26 cellular contexts compared by ENCODE assay signal in genomic region chr3:156209631-156210336, GRCh38.
DNase-seq lines count a peak whose midpoint lies in the region; ATAC-seq, FAIRE-seq and TF ChIP-seq lines count a peak whose summit lies in the region.
"Had no signal": no experiment of that assay in that cellular context is flagged by ENCODE, and none has a peak within 500 bp of the region (broad histone marks: within the 10 kb centered on the region; RNA-seq: fewer than 3 reads in every experiment).

No MANE protein-coding gene starts in this region.

- 2% methylated on average over 4 of the region's 4 CpGs for WGBS in K562 (ENCODE audit: insufficient coverage, low coverage, missing lambda C conversion rate)

- peaks cover 0 to 2% of the 10 kb centered on the region in 2 experiments; a peak in 1 of 5 replicates for H3K27me3 ChIP-seq in K562 (ENCODE audit: control insufficient read depth in 2 of 2, insufficient read depth in 2 of 2, low read length in 2 of 2)
- no peaks in the 10 kb centered on the region for H3K27me3 ChIP-seq in lower lobe of right lung (ENCODE audit: low read depth)
- no peaks in the 10 kb centered on the region for H3K27me3 ChIP-seq in upper lobe of right lung
- no peaks in the 10 kb centered on the region for H3K27me3 ChIP-seq in left lung
- H3K27me3 ChIP-seq: BE2C had no signal

- H3K9me3 ChIP-seq in K562 (replicated peaks; ENCODE audit: control insufficient read depth, insufficient read depth, low read depth, low read length) = no peaks in the 10 kb centered on the region
- H3K9me3 ChIP-seq in lower lobe of right lung = no peaks in the 10 kb centered on the region
- no peaks in the 10 kb centered on the region for H3K9me3 ChIP-seq in upper lobe of right lung
- H3K9me3 ChIP-seq in left lung = no peaks in the 10 kb centered on the region
- H3K9me3 ChIP-seq: BE2C, HAP-1 had no signal

- CTCF ChIA-PET in K562 (lab: Yijun Ruan, JAX; ENCODE audit: low intra/inter-chr PET ratio) = no interaction called here

- no peak overlapping the region for H3K9ac ChIP-seq in K562 (ENCODE audit: insufficient read depth in 1 of 2, low read depth in 2 of 2, low read length in 2 of 2)

- DNase-seq in Right ventricle myocardium superior = no peak
- no peak for DNase-seq in left ventricle myocardium superior
- DNase-seq in K562 (ENCODE audit: extremely low read depth in 1 of 4, low spot score in 3 of 4) = no peak
- no peak for DNase-seq in lower lobe of right lung
- DNase-seq in upper lobe of right lung = no peak
- DNase-seq in left lung = no peak
- DNase-seq: 8988T; ACHN; BE2C; Calu3; CD8-positive, alpha-beta memory T cell; DMS79 treated with DMSO at 0.1 percent for 48 hours; GF-D8; HFFc6; NCI-H1092 treated with DMSO at 0.1 percent for 48 hours; NCI-H1436; NCI-H187; NCI-H2171 treated with DMSO at 0.1 percent for 48 hours; NCI-H524 treated with DMSO at 0.1 percent for 48 hours; NCI-H774 had no signal

- TF ChIP-seq CTCF in K562 (IDR thresholded peaks at IDR 0.05 in 2 of 3, conservative IDR thresholded peaks at IDR 0.05 in 1 of 3; ENCODE audit: insufficient read depth in 2 of 3, low read depth in 1 of 3, low read length in 3 of 3) (no peak), lower lobe of right lung (IDR thresholded peaks at IDR 0.05) (no peak), upper lobe of right lung (IDR thresholded peaks at IDR 0.05) (no peak), left lung (IDR thresholded peaks at IDR 0.05) (no peak)

- in situ Hi-C loops in K562 (cut with MboI) = no loop called here

- no peaks in the 10 kb centered on the region for H4K20me1 ChIP-seq in K562 (replicated peaks; ENCODE audit: control insufficient read depth, insufficient read depth, low read length)

- no peaks in the 10 kb centered on the region for H3K36me3 ChIP-seq in K562 (ENCODE audit: control insufficient read depth, insufficient read depth, low read length)
- H3K36me3 ChIP-seq in lower lobe of right lung = no peaks in the 10 kb centered on the region
- no peaks in the 10 kb centered on the region for H3K36me3 ChIP-seq in upper lobe of right lung
- H3K36me3 ChIP-seq in left lung = no peaks in the 10 kb centered on the region
- H3K36me3 ChIP-seq: BE2C, HAP-1 had no signal

- TF ChIP-seq EP300 in K562 (IDR thresholded peaks at IDR 0.05; ENCODE audit: low read length) = no peak

- ATAC-seq in Right ventricle myocardium superior (ENCODE audit: poor library complexity) (peak; percentile 22), left ventricle myocardium superior (no peak), K562 (no peak), lower lobe of right lung (peak; percentile 20 to 82), upper lobe of right lung (peak; percentile 63), left lung (no peak), HG03039 (IDR thresholded peaks at IDR 0.05; ENCODE audit: unreplicated experiment) (no peak), GM18498 (IDR thresholded peaks at IDR 0.05; ENCODE audit: unreplicated experiment) (no peak)
- ATAC-seq: GM23338 had no signal

- no peak for TF ChIP-seq RAD21 in K562 (CRISPR knock-in tag; conservative IDR thresholded peaks at IDR 0.05 in 1 of 2, IDR thresholded peaks at IDR 0.05 in 1 of 2)

- no peak for TF ChIP-seq POLR2A in K562 (conservative IDR thresholded peaks at IDR 0.05)

- H3K79me2 ChIP-seq in K562 (ENCODE audit: control insufficient read depth, insufficient read depth, low read length) = no peaks in the 10 kb centered on the region

- POLR2A ChIA-PET in K562 (lab: Yijun Ruan, JAX) = interaction anchor here (1.0 kb wide), 1 partner anchor 9 kb away, joined by 3 read pairs; no protein-coding TSS in a partner anchor

- intact Hi-C loops in Right ventricle myocardium superior (cut with DNase I) (no loop called here), left ventricle myocardium superior (cut with micrococcal nuclease) (no loop called here), K562 (cut with micrococcal nuclease) (no loop called here), lower lobe of right lung (cut with DNase I) (no loop called here), upper lobe of right lung (cut with DNase I) (no loop called here), left lung (cut with DNase I) (no loop called here)

- H3K4me1 ChIP-seq in K562 (replicated peaks in 1 of 2; ENCODE audit: control insufficient read depth in 2 of 2, insufficient read depth in 2 of 2, low read length in 2 of 2) = no peaks in the 10 kb centered on the region
- H3K4me1 ChIP-seq in lower lobe of right lung = no peaks in the 10 kb centered on the region
- no peaks in the 10 kb centered on the region for H3K4me1 ChIP-seq in upper lobe of right lung
- H3K4me1 ChIP-seq in left lung = no peaks in the 10 kb centered on the region
- H3K4me1 ChIP-seq: BE2C, HAP-1 had no signal

- no peak overlapping the region for H3K4me3 ChIP-seq in K562
- H3K4me3 ChIP-seq in lower lobe of right lung = no peak overlapping the region
- no peak overlapping the region for H3K4me3 ChIP-seq in upper lobe of right lung
- H3K4me3 ChIP-seq in left lung = no peak overlapping the region
- H3K4me3 ChIP-seq: GM23338, HAP-1 had no signal

- no peak overlapping the region for H2AFZ ChIP-seq in K562 (ENCODE audit: low read depth, low read length)
- H2AFZ ChIP-seq: GM23338 had no signal

- peak; percentile 11 for FAIRE-seq in K562 (lab: Jason Lieb, UNC)
- FAIRE-seq: GM12891, RCC 7860 had no signal

- no peak overlapping the region for H3K27ac ChIP-seq in K562 (ENCODE audit: extremely low read depth, low read depth, low read length)
- no peak overlapping the region for H3K27ac ChIP-seq in lower lobe of right lung
- no peak overlapping the region for H3K27ac ChIP-seq in upper lobe of right lung
- no peak overlapping the region for H3K27ac ChIP-seq in left lung

- H3K4me2 ChIP-seq in K562 (ENCODE audit: insufficient read depth, low read length) = no peak overlapping the region
- H3K4me2 ChIP-seq: GM23338 had no signal

- no TSS peak for BruUV-seq in K562 (replicated peaks; lab: Mats Ljungman, UMichigan)

- H3K9me1 ChIP-seq in K562 (ENCODE audit: control insufficient read depth, insufficient read depth, low read length) = no peaks in the 10 kb centered on the region

TF ChIP-seq in K562, 482 proteins besides CTCF, POLR2A, EP300 and RAD21:
- TF ChIP-seq ZNF436 (CRISPR knock-in tag; IDR thresholded peaks at IDR 0.05) (no peak), GMEB1 (CRISPR knock-in tag; IDR thresholded peaks at IDR 0.05) (no peak), ATF1 (CRISPR knock-in tag; IDR thresholded peaks at IDR 0.05) (no peak), ATF1 (tag; IDR thresholded peaks at IDR 0.05) (no peak), MBD2 (IDR thresholded peaks at IDR 0.05; ENCODE audit: borderline replicate concordance, low read depth) (no peak), NFE2 (IDR thresholded peaks at IDR 0.05; ENCODE audit: low read depth) (no peak), ZNF41 (CRISPR knock-in tag; conservative IDR thresholded peaks at IDR 0.05) (no peak), ZBTB9 (CRISPR knock-in tag; IDR thresholded peaks at IDR 0.05) (no peak), ARNT (IDR thresholded peaks at IDR 0.05) (no peak), DACH1 (IDR thresholded peaks at IDR 0.05; ENCODE audit: partially characterized antibody) (no peak), ZNF316 (IDR thresholded peaks at IDR 0.05) (no peak), HMGXB4 (CRISPR knock-in tag; IDR thresholded peaks at IDR 0.05) (no peak), HDAC8 (tag; IDR thresholded peaks at IDR 0.05) (no peak)
TF ChIP-seq in K562: peak in this region for 0.

Comparison
In these comparisons a context has a peak if more than half of its experiments do, and no peak if none do; other contexts are left out.
1. ATAC-seq: peak in Right ventricle myocardium superior (single experiment), lower lobe of right lung (2 of 2) and upper lobe of right lung (single experiment); none in left ventricle myocardium superior (single experiment), K562 (single experiment), left lung (single experiment), HG03039 (single experiment) and GM18498 (single experiment).